ENCODE assay signal across 12 cellular contexts in genomic region chr3:172513488-172513887, GRCh38. TPM values are rescaled to one million over a fixed set of nuclear protein-coding genes. Genes with fewer than 3 reads are reported as not detected.
DNase-seq lines count a peak whose midpoint lies in the region; ATAC-seq and TF ChIP-seq lines count a peak whose summit lies in the region.
"Had no signal": no experiment of that assay in that cellular context is flagged by ENCODE, and none has a peak within 500 bp of the region (broad histone marks: within the 10 kb centered on the region; RNA-seq: fewer than 3 reads in every experiment).

No MANE protein-coding gene starts in this region.

- no peak for ATAC-seq in activated CD8-positive, alpha-beta memory T cell treated with anti-CD3 and anti-CD28 coated beads, Interleukin-2, amount 10 ng/mL, durations not matched to agents 7 days and 5 days
- ATAC-seq in HG03520 (IDR thresholded peaks at IDR 0.05; ENCODE audit: unreplicated experiment) = no peak
- ATAC-seq in GM21717 (IDR thresholded peaks at IDR 0.05; ENCODE audit: unreplicated experiment) = no peak
- ATAC-seq: K562 had no signal

- intact Hi-C loops in spleen (cut with DNase I; ENCODE audit: low total_unique reads) = no loop called here

- H3K4me1 ChIP-seq in Peyer's patch (peaks cover 5 to 54% (median 18%) of the 10 kb centered on the region in 4 donors), esophagus (ENCODE audit: control insufficient read depth in 2 of 2, insufficient read depth in 2 of 2, low read length in 1 of 2) (peaks cover 10 to 15% of the 10 kb centered on the region in 2 donors), spleen (peaks cover 44 to 86% (median 78%) of the 10 kb centered on the region in 6 donors)

- DNase-seq in activated CD8-positive, alpha-beta memory T cell treated with anti-CD3 and anti-CD28 coated beads, Interleukin-2, amount 10 ng/mL, durations not matched to agents 7 days and 5 days = no peak
- no peak for DNase-seq in activated CD8-positive, alpha-beta memory T cell treated with anti-CD3 and anti-CD28 coated beads, Interleukin-2, amount 50 U/mL, for 4 hours
- DNase-seq in Peyer's patch = no peak
- DNase-seq in spleen = no peak
- no peak for DNase-seq in Ammon's horn (ENCODE audit: low spot score)
- DNase-seq: NCI-H2171 treated with DMSO at 0.1 percent for 48 hours, testis had no signal

- no peaks in the 10 kb centered on the region for H3K9me3 ChIP-seq in Peyer's patch
- no peaks in the 10 kb centered on the region for H3K9me3 ChIP-seq in esophagus (ENCODE audit: control insufficient read depth in 2 of 2, insufficient read depth in 1 of 2, low read depth in 1 of 2, low read length in 1 of 2)
- H3K9me3 ChIP-seq in spleen = no peaks in the 10 kb centered on the region
- H3K9me3 ChIP-seq: testis had no signal

- TF ChIP-seq POLR2A in Peyer's patch (IDR thresholded peaks at IDR 0.05) = no peak
- TF ChIP-seq POLR2A in spleen (IDR thresholded peaks at IDR 0.05) = no peak

- H3K27me3 ChIP-seq in Peyer's patch (no peaks in the 10 kb centered on the region), esophagus (ENCODE audit: control insufficient read depth in 1 of 2, insufficient read depth in 2 of 2, low read length in 2 of 2) (no peaks in the 10 kb centered on the region), spleen (replicated peaks in 1 of 7) (no peaks in the 10 kb centered on the region)
- H3K27me3 ChIP-seq: cardiac muscle cell, testis had no signal

- peak overlapping the region; percentile 50 for H3K4me3 Mint-ChIP-seq in activated CD8-positive, alpha-beta memory T cell treated with anti-CD3 and anti-CD28 coated beads, Interleukin-2, amount 10 ng/mL, durations not matched to agents 7 days and 5 days

- WGBS in esophagus, 2 donors = 48 to 59% methylated on average over 2 of the region's 2 CpGs
- 36 to 50% (median 45%) methylated on average over 2 of the region's 2 CpGs for whole genome bisulfite sequencing in spleen, 5 donors

- CTCF ChIA-PET in activated CD8-positive, alpha-beta memory T cell treated with anti-CD3 and anti-CD28 coated beads, Interleukin-2, amount 10 ng/mL, durations not matched to agents 7 days and 5 days (lab: Charles Lee) = interaction anchor here (0.7 to 3.3 kb wide), 6 partner anchors 11 to 160 kb away, joined by 3 to 24 read pairs (median 3); no protein-coding TSS in a partner anchor

- H3K27me3 Mint-ChIP-seq in activated CD8-positive, alpha-beta memory T cell treated with anti-CD3 and anti-CD28 coated beads, Interleukin-2, amount 10 ng/mL, durations not matched to agents 7 days and 5 days = no peaks in the 10 kb centered on the region

- H3K9me3 Mint-ChIP-seq in activated CD8-positive, alpha-beta memory T cell treated with anti-CD3 and anti-CD28 coated beads, Interleukin-2, amount 10 ng/mL, durations not matched to agents 7 days and 5 days (ENCODE audit: low read depth) = no peaks in the 10 kb centered on the region

- TF ChIP-seq CTCF in Peyer's patch (IDR thresholded peaks at IDR 0.05) (no peak), spleen (IDR thresholded peaks at IDR 0.05 in 8 of 11, conservative IDR thresholded peaks at IDR 0.05 in 3 of 11) (no peak)

- peaks cover 91% of the 10 kb centered on the region for H3K4me1 Mint-ChIP-seq in activated CD8-positive, alpha-beta memory T cell treated with anti-CD3 and anti-CD28 coated beads, Interleukin-2, amount 10 ng/mL, durations not matched to agents 7 days and 5 days

- H3K4me3 ChIP-seq in Peyer's patch (no peak overlapping the region), esophagus (ENCODE audit: low read depth in 1 of 2, low read length in 2 of 2) (no peak overlapping the region), spleen (peak overlapping the region in 1 of 8 donors; percentile 48)
- H3K4me3 ChIP-seq: cardiac muscle cell, K562, testis had no signal

- H3K36me3 ChIP-seq in Peyer's patch (peaks cover 0 to 61% (median 0%) of the 10 kb centered on the region in 3 donors), esophagus (ENCODE audit: control insufficient read depth in 2 of 2, insufficient read depth in 2 of 2, low read length in 1 of 2) (peaks cover 0 to 16% of the 10 kb centered on the region in 2 donors), spleen (peaks cover 0 to 100% (median 32%) of the 10 kb centered on the region in 6 donors)
- H3K36me3 ChIP-seq: cardiac muscle cell had no signal

- H3K27ac ChIP-seq in Peyer's patch = peak overlapping the region in 3 of 4 donors; percentile 14 to 32 (median 32)
- H3K27ac ChIP-seq in esophagus (ENCODE audit: low read depth in 2 of 2, low read length in 1 of 2) = peak overlapping the region; percentile 17 to 40
- peak overlapping the region; percentile 61 to 94 (median 84) for H3K27ac ChIP-seq in spleen
- H3K27ac ChIP-seq: cardiac muscle cell, testis had no signal

- peak overlapping the region; percentile 69 for H3K27ac Mint-ChIP-seq in activated CD8-positive, alpha-beta memory T cell treated with anti-CD3 and anti-CD28 coated beads, Interleukin-2, amount 10 ng/mL, durations not matched to agents 7 days and 5 days

- H3K36me3 Mint-ChIP-seq in activated CD8-positive, alpha-beta memory T cell treated with anti-CD3 and anti-CD28 coated beads, Interleukin-2, amount 10 ng/mL, durations not matched to agents 7 days and 5 days = peaks cover 93% of the 10 kb centered on the region

RNA-seq across cellular contexts. Expression of gene TNFSF10, which starts 9.7 kb away (rescaled TPM):
- total RNA-seq in activated CD8-positive, alpha-beta memory T cell treated with anti-CD3 and anti-CD28 coated beads, Interleukin-2, amount 10 ng/mL, durations not matched to agents 7 days and 5 days = 100 to 1,000 TPM; 144 to 256 TPM
- total RNA-seq in Peyer's patch (100 to 1,000 TPM in 3 of 4 donors, 10 to 100 TPM in 1; 52.0 to 229 (median 123) TPM), spleen (100 to 1,000 TPM in 3 of 7 donors, 10 to 100 TPM in 4; 62.0 to 156 (median 95.6) TPM)
- polyA plus RNA-seq in esophagus (10 to 100 TPM; 45.1 to 60.5 TPM), spleen (10 to 100 TPM; 19.5 to 27.5 (median 19.6) TPM)
- total RNA-seq: cardiac muscle cell had no signal
- polyA plus RNA-seq: cardiac muscle cell had no signal

Comparison
In these comparisons a context has a peak if more than half of its experiments do, and no peak if none do; other contexts are left out.
1. H3K27ac ChIP-seq: peak in every context shown above with its lines; median percentile 84 in spleen; 32 in Peyer's patch; 28 in esophagus.